ENCODE assay signal across 8 cellular contexts in the genomic region with DNA sequence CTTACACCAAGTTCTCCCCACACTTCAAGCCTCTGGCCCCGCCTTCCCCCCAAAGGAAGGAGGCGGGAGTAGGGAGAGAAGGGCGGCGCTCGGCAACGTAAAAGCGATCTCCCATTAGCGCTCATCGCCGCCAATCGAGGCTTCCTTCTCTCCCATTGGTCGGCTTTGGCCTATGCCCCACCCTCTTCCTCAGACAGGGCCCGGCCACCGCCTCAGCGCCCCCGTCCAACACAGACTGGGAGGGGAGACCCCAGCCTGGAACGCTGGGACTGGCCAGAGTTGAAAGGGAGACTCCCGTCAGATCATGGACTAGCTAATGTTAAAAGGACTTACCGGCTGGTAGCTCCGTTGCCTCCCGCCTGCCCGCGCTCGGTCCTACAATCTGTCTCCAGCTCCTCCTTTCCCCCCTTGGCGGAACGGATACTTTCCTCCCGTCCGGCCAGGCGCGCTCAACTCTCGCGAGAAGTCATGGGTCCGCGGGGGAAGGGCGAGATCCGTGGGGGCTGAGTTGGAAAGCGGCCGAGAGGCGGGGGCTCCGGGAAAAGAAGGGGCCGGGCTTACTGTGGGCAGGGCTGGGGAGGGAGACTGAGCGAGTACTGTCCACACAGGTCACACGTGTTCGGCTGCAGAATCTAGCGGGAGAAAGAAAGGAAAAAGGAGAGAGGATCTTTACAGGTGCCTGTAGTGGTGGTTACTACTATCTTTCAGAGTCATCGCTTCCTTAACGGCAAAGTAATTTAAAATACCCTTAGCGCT. TPM values are rescaled to one million over a fixed set of nuclear protein-coding genes. Genes with fewer than 3 reads are reported as not detected.
DNase-seq lines count a peak whose midpoint lies in the region; ATAC-seq and TF ChIP-seq lines count a peak whose summit lies in the region.

TSS of gene ATF7 (minus strand) at position 437 of the 756 bp plus-strand sequence. CDS start 25,382 bp downstream, outside the sequence.

- peaks cover 13% of the 10 kb centered on the region for H3K4me1 ChIP-seq in RWPE2 (ENCODE audit: insufficient read depth, poor library complexity, severe bottlenecking)

- H3K27me3 Mint-ChIP-seq in activated T-helper 2 cell treated with anti-CD3 and anti-CD28 coated beads, Interferon-gamma antibody, Interleukin-2, Interleukin-4, amounts not matched to agents 10 μg/mL and 5 μg/mL and 100 μg/mL, durations not matched to agents 14 hours and 24 hours and 36 hours (ENCODE audit: low read depth): peaks cover 2% of the 10 kb centered on the region
- H3K27me3 Mint-ChIP-seq in naive thymus-derived CD8-positive, alpha-beta T cell: no peaks in the 10 kb centered on the region

- no peaks in the 10 kb centered on the region for H3K27me3 ChIP-seq in RWPE2 (ENCODE audit: insufficient read depth, poor library complexity, severe bottlenecking)

- H3K4me1 Mint-ChIP-seq in activated T-helper 2 cell treated with anti-CD3 and anti-CD28 coated beads, Interferon-gamma antibody, Interleukin-2, Interleukin-4, amounts not matched to agents 10 μg/mL and 5 μg/mL and 100 μg/mL, durations not matched to agents 14 hours and 24 hours and 36 hours (ENCODE audit: low read depth): peaks cover 35% of the 10 kb centered on the region
- peaks cover 24 to 55% (median 44%) of the 10 kb centered on the region in 4 donors for H3K4me1 Mint-ChIP-seq in naive thymus-derived CD8-positive, alpha-beta T cell

- DNase-seq in EH (ENCODE audit: low read depth) (peak; percentile 98), H4 (ENCODE audit: low spot score) (peak; percentile 95), LoVo (ENCODE audit: low spot score) (peak; percentile 100), RWPE2 (ENCODE audit: low spot score) (peak; percentile 94), fibroblast of mammary gland (ENCODE audit: low read depth) (peak; percentile 97)
- peak; percentile 97 for DNase-seq in activated T-helper 2 cell treated with anti-CD3 and anti-CD28 coated beads, Interferon-gamma antibody, Interleukin-2, Interleukin-4, amounts not matched to agents 10 μg/mL and 5 μg/mL and 100 μg/mL, durations not matched to agents 14 hours and 24 hours and 36 hours (ENCODE audit: low spot score)
- DNase-seq in naive thymus-derived CD8-positive, alpha-beta T cell: peak; percentile 94 to 100 (median 99)
- peak; percentile 95 to 100 (median 98) for DNase-seq in stimulated activated naive CD4-positive, alpha-beta T cell (lab: John Stamatoyannopoulos, UW)

- no peaks in the 10 kb centered on the region for H3K9me3 Mint-ChIP-seq in activated T-helper 2 cell treated with anti-CD3 and anti-CD28 coated beads, Interferon-gamma antibody, Interleukin-2, Interleukin-4, amounts not matched to agents 10 μg/mL and 5 μg/mL and 100 μg/mL, durations not matched to agents 14 hours and 24 hours and 36 hours
- no peaks in the 10 kb centered on the region for H3K9me3 Mint-ChIP-seq in naive thymus-derived CD8-positive, alpha-beta T cell

- POLR2A ChIA-PET in naive thymus-derived CD8-positive, alpha-beta T cell (lab: Charles Lee): interaction anchor here (0.5 to 2.5 kb wide), 4 partner anchors 12 to 547 kb away, joined by 3 to 18 read pairs (median 4); partner anchors contain the start of genes ATP5MC2 and SPRYD3

- intact Hi-C loops in activated T-helper 2 cell treated with anti-CD3 and anti-CD28 coated beads, Interferon-gamma antibody, Interleukin-2, Interleukin-4, amounts not matched to agents 10 μg/mL and 5 μg/mL and 100 μg/mL, durations not matched to agents 14 hours and 24 hours and 36 hours (cut with micrococcal nuclease): loop anchor here (1.0 kb wide), 3 partner anchors 50 to 125 kb away; partner anchors contain the start of genes ATP5MC2 and TARBP2

- peak within 1 kb of the TSS; percentile 79 for H3K27ac Mint-ChIP-seq in activated T-helper 2 cell treated with anti-CD3 and anti-CD28 coated beads, Interferon-gamma antibody, Interleukin-2, Interleukin-4, amounts not matched to agents 10 μg/mL and 5 μg/mL and 100 μg/mL, durations not matched to agents 14 hours and 24 hours and 36 hours
- peak within 1 kb of the TSS; percentile 95 to 99 (median 98) for H3K27ac Mint-ChIP-seq in naive thymus-derived CD8-positive, alpha-beta T cell

- peaks cover 13% of the 10 kb centered on the region for H3K36me3 Mint-ChIP-seq in activated T-helper 2 cell treated with anti-CD3 and anti-CD28 coated beads, Interferon-gamma antibody, Interleukin-2, Interleukin-4, amounts not matched to agents 10 μg/mL and 5 μg/mL and 100 μg/mL, durations not matched to agents 14 hours and 24 hours and 36 hours (ENCODE audit: low read depth)
- H3K36me3 Mint-ChIP-seq in naive thymus-derived CD8-positive, alpha-beta T cell: peaks cover 0 to 4% (median 0%) of the 10 kb centered on the region in 3 donors

- TF ChIP-seq CTCF in RWPE2 (IDR thresholded peaks at IDR 0.05; ENCODE audit: poor library complexity, severe bottlenecking) (no peak), fibroblast of mammary gland (conservative IDR thresholded peaks at IDR 0.05; ENCODE audit: control insufficient read depth, insufficient read depth, low read depth, low read length) (no peak)

- peak; percentile 95 for ATAC-seq in RWPE2 (ENCODE audit: low read depth)
- ATAC-seq in naive thymus-derived CD8-positive, alpha-beta T cell: peak; percentile 95 to 96

- H3K9me3 ChIP-seq in RWPE2 (ENCODE audit: severe bottlenecking): no peaks in the 10 kb centered on the region

- H3K4me3 Mint-ChIP-seq in activated T-helper 2 cell treated with anti-CD3 and anti-CD28 coated beads, Interferon-gamma antibody, Interleukin-2, Interleukin-4, amounts not matched to agents 10 μg/mL and 5 μg/mL and 100 μg/mL, durations not matched to agents 14 hours and 24 hours and 36 hours (ENCODE audit: low read depth): peak within 1 kb of the TSS; percentile 100
- H3K4me3 Mint-ChIP-seq in naive thymus-derived CD8-positive, alpha-beta T cell: peak within 1 kb of the TSS; percentile 94 to 100 (median 98)

- H3K36me3 ChIP-seq in RWPE2 (ENCODE audit: low read depth): no peaks in the 10 kb centered on the region; the same call in 1 of the 2 replicates

- H3K27ac ChIP-seq in RWPE2 (ENCODE audit: poor library complexity, severe bottlenecking): peak within 1 kb of the TSS; percentile 43

- H3K4me3 ChIP-seq in RWPE2 (ENCODE audit: severe bottlenecking) (peak within 1 kb of the TSS; percentile 63), fibroblast of mammary gland (ENCODE audit: control insufficient read depth, low read depth, low read length) (peak within 1 kb of the TSS; percentile 92)

RNA-seq across cellular contexts. Expression of gene ATF7, which starts in this region (rescaled TPM):
- 6.1 and 12.4 TPM in 2 replicates for total RNA-seq in H4 (2014; rRNA removed; shearing (Covaris generic))
- 28.0 and 32.0 TPM in 2 replicates for total RNA-seq in activated T-helper 2 cell treated with anti-CD3 and anti-CD28 coated beads, Interferon-gamma antibody, Interleukin-2, Interleukin-4, amounts not matched to agents 10 μg/mL and 5 μg/mL and 100 μg/mL, durations not matched to agents 14 hours and 24 hours and 36 hours
- total RNA-seq in naive thymus-derived CD8-positive, alpha-beta T cell: 10 to 100 TPM; 25.8 to 30.4 TPM
- polyA plus RNA-seq in naive thymus-derived CD8-positive, alpha-beta T cell: 10 to 100 TPM; 13.0 to 19.2 (median 13.7) TPM

Comparison
In these comparisons a context has a peak if more than half of its experiments do, and no peak if none do; other contexts are left out.
1. Peak in every context shown above with its lines: DNase-seq, ATAC-seq, H3K4me3 ChIP-seq and H3K27ac ChIP-seq.